ENCODE assay signal across 24 cellular contexts in the genomic region with DNA sequence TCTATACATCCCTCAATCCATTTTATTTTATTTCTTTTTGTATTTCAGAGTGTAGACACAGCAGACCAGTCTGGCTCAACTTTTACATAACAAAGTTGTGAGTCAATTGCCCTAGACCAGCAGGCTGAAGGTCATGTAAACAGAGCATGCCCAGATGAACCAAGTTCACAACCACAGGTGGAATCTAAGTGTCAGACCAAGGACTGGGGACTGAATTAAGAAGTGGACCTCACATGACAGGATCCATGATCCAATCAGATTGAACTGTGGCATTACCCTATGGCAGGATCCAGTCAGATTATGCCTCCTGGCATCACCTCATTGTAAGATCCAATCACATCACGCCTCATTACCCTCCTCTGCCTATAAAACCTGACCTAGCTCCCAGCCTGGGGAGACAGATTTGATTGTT.
"Had no signal": no experiment of that assay in that cellular context is flagged by ENCODE, and none has a peak within 500 bp of the region (broad histone marks: within the 10 kb centered on the region; RNA-seq: fewer than 3 reads in every experiment).

No MANE protein-coding gene starts in this region.

- H3K27ac ChIP-seq: esophagus squamous epithelium, gastroesophageal sphincter, heart right ventricle, ovary, prostate gland, thyroid gland had no signal

- H3K27ac Mint-ChIP-seq: activated CD4-positive, alpha-beta memory T cell treated with anti-CD3 and anti-CD28 coated beads for 36 hours; activated naive CD4-positive, alpha-beta T cell treated with anti-CD3 and anti-CD28 coated beads for 36 hours; activated naive CD8-positive, alpha-beta T cell treated with anti-CD3 and anti-CD28 coated beads, Interleukin-2, amount 10 ng/mL, durations not matched to agents 7 days and 5 days; endodermal cell; mesothelial cell of epicardium; naive thymus-derived CD8-positive, alpha-beta T cell had no signal

- H3K27me3 ChIP-seq: esophagus squamous epithelium, gastroesophageal sphincter, heart right ventricle, ovary, thyroid gland had no signal

- H3K4me1 ChIP-seq: esophagus squamous epithelium, gastroesophageal sphincter, heart right ventricle, prostate gland, thyroid gland had no signal

- H3K36me3 ChIP-seq: esophagus squamous epithelium, gastroesophageal sphincter, heart right ventricle, ovary, prostate gland, thyroid gland had no signal

- ATAC-seq: gastroesophageal sphincter; heart right ventricle; left cardiac atrium; naive thymus-derived CD8-positive, alpha-beta T cell; right cardiac atrium; stimulated activated naive CD8-positive, alpha-beta T cell treated with anti-CD3 and anti-CD28 coated beads, Interleukin-15, Interleukin-2, amounts not matched to agents 100 U/mL and 50 U/mL, for 24 hours had no signal

- H3K4me1 Mint-ChIP-seq: activated naive CD8-positive, alpha-beta T cell treated with anti-CD3 and anti-CD28 coated beads, Interleukin-2, amount 10 ng/mL, durations not matched to agents 7 days and 5 days; endodermal cell; mesothelial cell of epicardium; naive thymus-derived CD8-positive, alpha-beta T cell had no signal

- H3K4me3 ChIP-seq: esophagus squamous epithelium, gastroesophageal sphincter, heart right ventricle, ovary, prostate gland, thyroid gland had no signal

- H3K4me3 Mint-ChIP-seq: activated CD4-positive, alpha-beta memory T cell treated with anti-CD3 and anti-CD28 coated beads for 36 hours; activated naive CD4-positive, alpha-beta T cell treated with anti-CD3 and anti-CD28 coated beads for 36 hours; activated naive CD8-positive, alpha-beta T cell treated with anti-CD3 and anti-CD28 coated beads, Interleukin-2, amount 10 ng/mL, durations not matched to agents 7 days and 5 days; endodermal cell; mesothelial cell of epicardium; naive thymus-derived CD8-positive, alpha-beta T cell had no signal

- H3K36me3 Mint-ChIP-seq: activated CD4-positive, alpha-beta memory T cell treated with anti-CD3 and anti-CD28 coated beads for 36 hours; activated naive CD8-positive, alpha-beta T cell treated with anti-CD3 and anti-CD28 coated beads, Interleukin-2, amount 10 ng/mL, durations not matched to agents 7 days and 5 days; mesothelial cell of epicardium; naive thymus-derived CD8-positive, alpha-beta T cell had no signal

- H3K9me3 ChIP-seq: prostate gland, thyroid gland had no signal

- H3K27me3 Mint-ChIP-seq: activated CD4-positive, alpha-beta memory T cell treated with anti-CD3 and anti-CD28 coated beads for 36 hours; activated naive CD8-positive, alpha-beta T cell treated with anti-CD3 and anti-CD28 coated beads, Interleukin-2, amount 10 ng/mL, durations not matched to agents 7 days and 5 days; naive thymus-derived CD8-positive, alpha-beta T cell had no signal

- DNase-seq: activated CD4-positive, alpha-beta memory T cell treated with anti-CD3 and anti-CD28 coated beads for 36 hours; activated CD4-positive, alpha-beta T cell treated with anti-CD3 and anti-CD28 coated beads for 48 hours; activated effector memory CD4-positive, alpha-beta T cell treated with Interleukin-2 at 50 U/mL for 16 hours; activated naive CD4-positive, alpha-beta T cell treated with anti-CD3 and anti-CD28 coated beads for 36 hours; activated naive CD8-positive, alpha-beta T cell treated with anti-CD3 and anti-CD28 coated beads, Interleukin-2, amount 10 ng/mL, durations not matched to agents 7 days and 5 days; activated T-cell treated with anti-CD3 and anti-CD28 coated beads, Interleukin-2, amount 50 U/mL, for 48 hours; amniotic stem cell; cortex of kidney; endodermal cell; esophagus squamous epithelium; heart right ventricle; islet precursor cell; left cardiac atrium; naive thymus-derived CD8-positive, alpha-beta T cell; ovary; right cardiac atrium; stimulated activated CD4-positive, alpha-beta T cell treated with anti-CD3 and anti-CD28 coated beads, Interleukin-12 subunit alpha, Interleukin-12 subunit beta, amount 100 ng/mL, for 4 hours; stimulated activated CD4-positive, alpha-beta T cell treated with anti-CD3 and anti-CD28 coated beads, Interleukin-4, amount 100 ng/mL, for 4 hours; stimulated activated naive CD8-positive, alpha-beta T cell treated with anti-CD3 and anti-CD28 coated beads, Interleukin-15, Interleukin-2, amounts not matched to agents 100 U/mL and 50 U/mL, for 24 hours; substantia nigra; thyroid gland had no signal
